In the genomic region with DNA sequence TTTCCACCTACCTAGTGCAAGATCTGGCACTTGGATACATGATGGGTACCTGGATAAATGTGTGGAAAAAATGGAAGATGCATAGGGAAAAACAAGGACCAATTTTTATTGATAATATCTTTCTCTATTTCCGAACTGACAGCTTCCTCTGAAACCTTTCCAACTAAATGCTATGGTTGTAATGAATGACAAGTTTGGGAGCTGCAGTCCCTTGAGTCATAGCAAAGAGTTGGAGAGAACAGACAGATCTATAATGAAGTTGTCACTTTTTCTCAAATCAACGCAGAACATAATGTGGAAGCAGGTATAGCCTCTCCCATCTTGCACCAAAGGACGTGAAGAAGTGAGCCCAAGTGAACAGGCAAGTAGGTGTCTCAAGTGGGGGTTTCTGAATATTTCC, we compare ENCODE assay signal across 22 cellular contexts.
"Had no signal": no experiment of that assay in that cellular context is flagged by ENCODE, and none has a peak within 500 bp of the region (broad histone marks: within the 10 kb centered on the region; RNA-seq: fewer than 3 reads in every experiment).

No MANE protein-coding gene starts in this region.

- H3K4me3 Mint-ChIP-seq: IgD-negative memory B cell had no signal

- H3K36me3 Mint-ChIP-seq: IgD-negative memory B cell had no signal

- H3K27ac Mint-ChIP-seq: IgD-negative memory B cell had no signal

- H3K9ac ChIP-seq: SK-N-SH had no signal

- H3K4me1 Mint-ChIP-seq: IgD-negative memory B cell had no signal

- ATAC-seq: Panc1, PC-3 had no signal

- H3K9me3 ChIP-seq: SK-N-SH had no signal

- H3K27ac ChIP-seq: HL-60 had no signal

- DNase-seq: KBM-7, MV-4-11, NCI-H1048, NCI-H1105, NCI-H1417, NCI-H146, NCI-H1930, NCI-H2081, NCI-H2107, NCI-H2171, NCI-H226, NCI-H510A, NCI-H524 treated with DMSO at 0.1 percent for 48 hours, NCI-H69, NCI-H774, PC-3, SHP77, SW 1271 had no signal

- H3K4me2 ChIP-seq: SK-N-SH had no signal
